ENCODE assay signal across 8 cellular contexts in genomic region chr22:33853200-33854097, GRCh38.
A peak's percentile ranks its signal among the peaks of the same experiment; 100 is the strongest.
DNase-seq lines count a peak whose midpoint lies in the region; ATAC-seq and TF ChIP-seq lines count a peak whose summit lies in the region.

No MANE protein-coding gene starts in this region.

- TF ChIP-seq CTCF in activated B cell treated with CpG ODN at 0.5 μM for 24 hours (IDR thresholded peaks at IDR 0.05) = no peak
- TF ChIP-seq CTCF in foreskin fibroblast (IDR thresholded peaks at IDR 0.05; ENCODE audit: low read depth, low read length) = no peak
- TF ChIP-seq CTCF in neural crest cell (conservative IDR thresholded peaks at IDR 0.05) = no peak

- H3K36me3 Mint-ChIP-seq in activated B cell treated with CpG ODN at 0.5 μM for 24 hours (ENCODE audit: low read depth) (peaks cover 3% of the 10 kb centered on the region), neural crest cell (ENCODE audit: low read depth) (no peaks in the 10 kb centered on the region)

- DNase-seq in DMS79 treated with DMSO at 0.1 percent for 48 hours (lab: John Stamatoyannopoulos, UW) (peak; percentile 53), KBM-7 (peak; percentile 26), activated B cell treated with CpG ODN at 0.5 μM for 24 hours (peak; percentile 20), foreskin fibroblast (peak; percentile 16 to 66), neural crest cell (ENCODE audit: low read depth, low spot score) (no peak), NCI-H524 treated with DMSO at 0.1 percent for 48 hours (lab: John Stamatoyannopoulos, UW) (no peak)
- DNase-seq in activated effector memory CD4-positive, alpha-beta T cell treated with Interleukin-2 at 50 U/mL for 16 hours = no peak

- H3K4me3 Mint-ChIP-seq in activated B cell treated with CpG ODN at 0.5 μM for 24 hours (peak overlapping the region; percentile 84), neural crest cell (peak overlapping the region; percentile 11)

- POLR2A ChIA-PET in activated B cell treated with CpG ODN at 0.5 μM for 24 hours (lab: Charles Lee) = interaction anchor here (1.0 to 1.3 kb wide), 3 partner anchors 11 to 69 kb away, joined by 3 to 9 read pairs (median 3); no protein-coding TSS in a partner anchor

- H3K9me3 Mint-ChIP-seq in activated B cell treated with CpG ODN at 0.5 μM for 24 hours = no peaks in the 10 kb centered on the region
- no peaks in the 10 kb centered on the region for H3K9me3 Mint-ChIP-seq in neural crest cell

- ATAC-seq in GM19455 (IDR thresholded peaks at IDR 0.05; ENCODE audit: unreplicated experiment) (peak; percentile 71), activated B cell treated with CpG ODN at 0.5 μM for 24 hours (ENCODE audit: low read depth) (peak; percentile 97)

- in situ Hi-C loops in KBM-7 (cut with MboI; ENCODE audit: low pct_unique_long_range_greater_than_20kb, low sequenced_read_pairs) = no loop called here

- H3K27me3 Mint-ChIP-seq in activated B cell treated with CpG ODN at 0.5 μM for 24 hours = no peaks in the 10 kb centered on the region
- no peaks in the 10 kb centered on the region for H3K27me3 Mint-ChIP-seq in neural crest cell (ENCODE audit: low read depth)

- intact Hi-C loops in activated B cell treated with CpG ODN at 0.5 μM for 24 hours (cut with micrococcal nuclease) = loop anchor here (1.0 to 5.0 kb wide), 3 partner anchors 11 to 69 kb away; no protein-coding TSS in a partner anchor

- H3K4me1 Mint-ChIP-seq in activated B cell treated with CpG ODN at 0.5 μM for 24 hours = peaks cover 32% of the 10 kb centered on the region
- H3K4me1 Mint-ChIP-seq in neural crest cell = peaks cover 48% of the 10 kb centered on the region

- H3K27ac Mint-ChIP-seq in activated B cell treated with CpG ODN at 0.5 μM for 24 hours (peak overlapping the region; percentile 88), neural crest cell (ENCODE audit: unreplicated experiment) (peak overlapping the region; percentile 2)

- peak overlapping the region; percentile 52 to 76 for H3K4me3 ChIP-seq in foreskin fibroblast (ENCODE audit: low read depth in 1 of 2, low read length in 2 of 2)

- CTCF ChIA-PET in activated B cell treated with CpG ODN at 0.5 μM for 24 hours (lab: Charles Lee) = no interaction called here

Comparison
In these comparisons a context has a peak if more than half of its experiments do, and no peak if none do; other contexts are left out.
1. DNase-seq: peak in DMS79 treated with DMSO at 0.1 percent for 48 hours (single experiment), KBM-7 (single experiment), activated B cell treated with CpG ODN at 0.5 μM for 24 hours (single experiment) and foreskin fibroblast (2 of 2); none in neural crest cell (single experiment), NCI-H524 treated with DMSO at 0.1 percent for 48 hours (single experiment) and activated effector memory CD4-positive, alpha-beta T cell treated with Interleukin-2 at 50 U/mL for 16 hours (single experiment).